In genomic region chr1:100047235-100047713, GRCh38 we compare ENCODE assay signal across 8 cellular contexts.
A peak's percentile ranks its signal among the peaks of the same experiment; 100 is the strongest.
DNase-seq lines count a peak whose midpoint lies in the region; ATAC-seq and TF ChIP-seq lines count a peak whose summit lies in the region.
"Not testable (repeated sequence)": the region's sequence is repeated elsewhere in the genome, so short reads cannot be mapped to it uniquely, and the experiment has no call there.

No MANE protein-coding gene starts in this region.

- H3K36me3 Mint-ChIP-seq in CD14-positive monocyte (peaks cover 13 to 16% of the 10 kb centered on the region in 2 donors), GM23338 (ENCODE audit: low read depth) (peaks cover 23% of the 10 kb centered on the region; the same call in 2 of the 3 replicates)
- peaks cover 51% of the 10 kb centered on the region for H3K36me3 Mint-ChIP-seq in T-helper 2 cell treated with Interferon-gamma antibody and Interleukin-4, amounts not matched to agents 5 μg/mL and 100 μg/mL, for 36 hours (ENCODE audit: low read depth)
- H3K36me3 Mint-ChIP-seq in activated T-cell treated with anti-CD3 and anti-CD28 coated beads, Interleukin-2, amount 50 U/mL, for 24 hours (ENCODE audit: low read depth): peaks cover 69% of the 10 kb centered on the region
- H3K36me3 Mint-ChIP-seq in activated naive CD8-positive, alpha-beta T cell treated with anti-CD3 and anti-CD28 coated beads, Interleukin-2, amount 10 ng/mL, durations not matched to agents 7 days and 5 days: peaks cover 41% of the 10 kb centered on the region

- TF ChIP-seq CTCF in CD14-positive monocyte (IDR thresholded peaks at IDR 0.05); GM23338 (conservative IDR thresholded peaks at IDR 0.05; ENCODE audit: low read depth in 2 of 2); spleen (IDR thresholded peaks at IDR 0.05 in 8 of 11, conservative IDR thresholded peaks at IDR 0.05 in 3 of 11): not testable (repeated sequence)

- H3K9me3 Mint-ChIP-seq in CD14-positive monocyte; GM23338; activated T-cell treated with anti-CD3 and anti-CD28 coated beads, Interleukin-2, amount 50 U/mL, for 24 hours; activated naive CD8-positive, alpha-beta T cell treated with anti-CD3 and anti-CD28 coated beads, Interleukin-2, amount 10 ng/mL, durations not matched to agents 7 days and 5 days: not testable (repeated sequence)
- peaks cover 13% of the 10 kb centered on the region for H3K9me3 Mint-ChIP-seq in T-helper 2 cell treated with Interferon-gamma antibody and Interleukin-4, amounts not matched to agents 5 μg/mL and 100 μg/mL, for 36 hours

- WGBS in right cardiac atrium: 93% methylated on average over 11 of the region's 11 CpGs
- 62 to 92% (median 74%) methylated on average over 11 of the region's 11 CpGs for whole genome bisulfite sequencing in spleen, 5 donors

- H3K4me3 Mint-ChIP-seq in CD14-positive monocyte: peak overlapping the region; percentile 37 to 48
- not testable (repeated sequence) for H3K4me3 Mint-ChIP-seq in GM23338; activated naive CD8-positive, alpha-beta T cell treated with anti-CD3 and anti-CD28 coated beads, Interleukin-2, amount 10 ng/mL, durations not matched to agents 7 days and 5 days
- H3K4me3 Mint-ChIP-seq in T-helper 2 cell treated with Interferon-gamma antibody and Interleukin-4, amounts not matched to agents 5 μg/mL and 100 μg/mL, for 36 hours: peak overlapping the region; percentile 66
- H3K4me3 Mint-ChIP-seq in activated T-cell treated with anti-CD3 and anti-CD28 coated beads, Interleukin-2, amount 50 U/mL, for 24 hours: peak overlapping the region; percentile 37

- intact Hi-C loops in CD14-positive monocyte (cut with micrococcal nuclease): loop anchor here in 1 of 2 donors (1.0 kb wide), 1 partner anchor 9 kb away; a partner anchor contains a TSS
- intact Hi-C loops in right cardiac atrium (cut with DNase I); spleen (cut with DNase I; ENCODE audit: low total_unique reads): not testable (repeated sequence)

- H3K4me3 ChIP-seq in GM23338; right cardiac atrium (ENCODE audit: low read length): not testable (repeated sequence)
- peak overlapping the region in 1 of 8 donors; percentile 9 for H3K4me3 ChIP-seq in spleen

- not testable (repeated sequence) for ATAC-seq in GM23338; activated naive CD8-positive, alpha-beta T cell treated with anti-CD3 and anti-CD28 coated beads, Interleukin-2, amount 10 ng/mL, durations not matched to agents 7 days and 5 days (ENCODE audit: low read depth); right cardiac atrium

- H3K4me2 ChIP-seq in GM23338: peak overlapping the region; percentile 33

- not testable (repeated sequence) for H3K27me3 Mint-ChIP-seq in CD14-positive monocyte (ENCODE audit: low read depth in 3 of 3); GM23338 (ENCODE audit: insufficient read depth, low read depth, poor library complexity); T-helper 2 cell treated with Interferon-gamma antibody and Interleukin-4, amounts not matched to agents 5 μg/mL and 100 μg/mL, for 36 hours (ENCODE audit: low read depth); activated T-cell treated with anti-CD3 and anti-CD28 coated beads, Interleukin-2, amount 50 U/mL, for 24 hours; activated naive CD8-positive, alpha-beta T cell treated with anti-CD3 and anti-CD28 coated beads, Interleukin-2, amount 10 ng/mL, durations not matched to agents 7 days and 5 days

- H3K36me3 ChIP-seq in GM23338 (ENCODE audit: insufficient read depth): not testable (repeated sequence)
- peaks cover 0 to 21% (median 0%) of the 10 kb centered on the region in 6 donors for H3K36me3 ChIP-seq in spleen

- H3K9me2 ChIP-seq in GM23338 (ENCODE audit: insufficient read depth): not testable (repeated sequence)

- POLR2A ChIA-PET in activated naive CD8-positive, alpha-beta T cell treated with anti-CD3 and anti-CD28 coated beads, Interleukin-2, amount 10 ng/mL, durations not matched to agents 7 days and 5 days (lab: Charles Lee): interaction anchor here (1.3 kb wide), 1 partner anchor 9 kb away, joined by 5 read pairs; a partner anchor contains a TSS

- H3K27ac ChIP-seq in GM23338 (ENCODE audit: low read depth): peak overlapping the region; percentile 60; the same call in 1 of the 2 replicates
- H3K27ac ChIP-seq in right cardiac atrium (ENCODE audit: low read length): not testable (repeated sequence)
- H3K27ac ChIP-seq in spleen: peak overlapping the region in 7 of 8 donors; percentile 12 to 67 (median 37)

- DNase-seq in CD14-positive monocyte (ENCODE audit: low spot score) (peak; percentile 60), MV-4-11 (lab: John Stamatoyannopoulos, UW) (peak; percentile 71), right cardiac atrium (peak; percentile 15 to 57 (median 53))
- not testable (repeated sequence) for DNase-seq in GM23338 (ENCODE audit: low spot score); T-helper 2 cell treated with Interferon-gamma antibody and Interleukin-4, amounts not matched to agents 5 μg/mL and 100 μg/mL, for 36 hours (ENCODE audit: low spot score); activated T-cell treated with anti-CD3 and anti-CD28 coated beads, Interleukin-2, amount 50 U/mL, for 24 hours; activated naive CD8-positive, alpha-beta T cell treated with anti-CD3 and anti-CD28 coated beads, Interleukin-2, amount 10 ng/mL, durations not matched to agents 7 days and 5 days; spleen

- H4K20me1 ChIP-seq in GM23338 (replicated peaks; ENCODE audit: insufficient read depth): peaks cover 17% of the 10 kb centered on the region; the same call in 1 of the 2 replicates

- H3K4me1 ChIP-seq in GM23338 (ENCODE audit: insufficient read depth): peaks cover 38% of the 10 kb centered on the region
- H3K4me1 ChIP-seq in right cardiac atrium (ENCODE audit: control insufficient read depth, insufficient read depth, low read length): not testable (repeated sequence)
- H3K4me1 ChIP-seq in spleen: peaks cover 18 to 100% (median 65%) of the 10 kb centered on the region in 6 donors

- not testable (repeated sequence) for H2AFZ ChIP-seq in GM23338

- H3K27ac Mint-ChIP-seq in CD14-positive monocyte (peak overlapping the region; percentile 80 to 95 (median 91)), GM23338 (peak overlapping the region; percentile 68)
- peak overlapping the region; percentile 78 for H3K27ac Mint-ChIP-seq in T-helper 2 cell treated with Interferon-gamma antibody and Interleukin-4, amounts not matched to agents 5 μg/mL and 100 μg/mL, for 36 hours
- H3K27ac Mint-ChIP-seq in activated T-cell treated with anti-CD3 and anti-CD28 coated beads, Interleukin-2, amount 50 U/mL, for 24 hours: peak overlapping the region; percentile 90
- H3K27ac Mint-ChIP-seq in activated naive CD8-positive, alpha-beta T cell treated with anti-CD3 and anti-CD28 coated beads, Interleukin-2, amount 10 ng/mL, durations not matched to agents 7 days and 5 days: peak overlapping the region; percentile 60

- not testable (repeated sequence) for TF ChIP-seq POLR2A in spleen (IDR thresholded peaks at IDR 0.05)

- not testable (repeated sequence) for H3F3A ChIP-seq in GM23338 (replicated peaks; ENCODE audit: low read depth)

- peaks cover 100% of the 10 kb centered on the region for H3K79me2 ChIP-seq in GM23338 (replicated peaks; ENCODE audit: insufficient read depth)

- not testable (repeated sequence) for H3K9me3 ChIP-seq in right cardiac atrium (ENCODE audit: control insufficient read depth, low read length); spleen

- H3K27me3 ChIP-seq in GM23338 (ENCODE audit: insufficient read depth); right cardiac atrium (ENCODE audit: control insufficient read depth, insufficient read depth); spleen (replicated peaks in 1 of 7): not testable (repeated sequence)

- H3K4me1 Mint-ChIP-seq in CD14-positive monocyte: peaks cover 69% of the 10 kb centered on the region
- H3K4me1 Mint-ChIP-seq in GM23338: peaks cover 40% of the 10 kb centered on the region
- peaks cover 51% of the 10 kb centered on the region for H3K4me1 Mint-ChIP-seq in T-helper 2 cell treated with Interferon-gamma antibody and Interleukin-4, amounts not matched to agents 5 μg/mL and 100 μg/mL, for 36 hours (ENCODE audit: low read depth)
- H3K4me1 Mint-ChIP-seq in activated T-cell treated with anti-CD3 and anti-CD28 coated beads, Interleukin-2, amount 50 U/mL, for 24 hours (ENCODE audit: low read depth): peaks cover 84% of the 10 kb centered on the region
- H3K4me1 Mint-ChIP-seq in activated naive CD8-positive, alpha-beta T cell treated with anti-CD3 and anti-CD28 coated beads, Interleukin-2, amount 10 ng/mL, durations not matched to agents 7 days and 5 days: peaks cover 41% of the 10 kb centered on the region
